Comparison of ENCODE assay signal across 11 cellular contexts in the genomic region with DNA sequence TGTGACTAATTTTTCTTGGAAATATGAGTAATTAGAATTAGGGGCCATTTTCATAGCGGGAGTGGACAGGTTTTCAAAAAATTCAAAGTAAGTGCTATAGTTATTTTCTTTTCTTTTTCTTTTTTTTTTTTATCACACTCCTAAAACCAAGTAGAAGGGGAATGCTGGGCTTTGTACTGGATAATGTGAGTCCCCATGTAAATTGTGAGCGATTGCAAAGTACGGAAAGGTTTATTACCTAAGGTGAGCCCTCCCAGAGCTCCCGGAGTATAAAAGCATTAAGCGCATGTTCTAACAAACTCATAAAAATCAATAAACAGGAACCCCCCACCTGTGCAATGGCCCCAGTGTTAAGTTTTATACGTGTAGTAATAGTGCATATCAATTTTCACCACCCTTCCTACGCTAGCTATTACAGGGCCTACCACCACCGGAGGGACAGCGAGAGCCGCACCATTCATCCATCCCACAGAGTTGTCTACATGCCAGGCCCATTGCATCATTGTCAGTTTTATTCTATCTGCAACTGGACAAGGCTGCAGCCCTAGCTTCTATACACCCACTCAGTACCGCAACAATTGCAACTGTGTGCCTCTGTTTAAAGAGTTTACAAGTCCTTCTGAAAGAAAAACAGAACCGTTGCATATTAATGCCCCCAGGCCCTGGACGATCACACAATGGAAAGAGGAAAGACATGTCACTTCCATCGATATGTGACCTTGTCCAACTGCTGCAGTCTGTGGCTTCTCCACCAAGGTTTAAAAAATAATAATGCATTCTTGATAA. TPM values are rescaled to one million over a fixed set of nuclear protein-coding genes. Genes with fewer than 3 reads are reported as not detected.
DNase-seq lines count a peak whose midpoint lies in the region; ATAC-seq and TF ChIP-seq lines count a peak whose summit lies in the region.
"Had no signal": no experiment of that assay in that cellular context is flagged by ENCODE, and none has a peak within 500 bp of the region (broad histone marks: within the 10 kb centered on the region; RNA-seq: fewer than 3 reads in every experiment).

No MANE protein-coding gene starts in this region.

- H3K4me3 ChIP-seq in IMR-90 (ENCODE audit: insufficient read depth, low read depth, low read length), result no peak overlapping the region
- no peak overlapping the region for H3K4me3 ChIP-seq in subcutaneous abdominal adipose tissue (ENCODE audit: low read depth in 1 of 5, low read length in 5 of 5)
- H3K4me3 ChIP-seq: ovary had no signal

- H4K91ac ChIP-seq in IMR-90 (ENCODE audit: insufficient read depth, low read depth, low read length), result no peak overlapping the region

- H3K9me3 ChIP-seq in IMR-90 (ENCODE audit: control insufficient read depth, insufficient read depth, low read length) (no peaks in the 10 kb centered on the region), subcutaneous abdominal adipose tissue (ENCODE audit: control insufficient read depth in 5 of 5, low read length in 5 of 5) (no peaks in the 10 kb centered on the region)
- H3K9me3 ChIP-seq: ovary had no signal

- WGBS in IMR-90 (ENCODE audit: extremely low coverage in 2 of 2, insufficient read length in 1 of 2), 2 experiments, result no CpG with 5 or more reads among the region's 14 CpGs

- H3K27me3 Mint-ChIP-seq in central memory CD8-positive, alpha-beta T cell, result no peaks in the 10 kb centered on the region
- H3K27me3 Mint-ChIP-seq: stimulated activated memory B cell treated with anti-CD40 and anti-IgM and Interleukin-4, amounts not matched to agents 10 μg/mL and 1 μg/mL and 100 μg/mL, for 72 hours had no signal

- no peak overlapping the region for H2AFZ ChIP-seq in IMR-90 (replicated peaks; ENCODE audit: low read length, poor library complexity)

- peaks cover 9% of the 10 kb centered on the region for H3K9me1 ChIP-seq in IMR-90 (ENCODE audit: insufficient read depth, low read length)

- no peak overlapping the region for H3K56ac ChIP-seq in IMR-90 (ENCODE audit: extremely low read depth, insufficient read depth, low read length)

- no peak overlapping the region for H3K4ac ChIP-seq in IMR-90 (ENCODE audit: low read depth, low read length)

- peaks cover 73% of the 10 kb centered on the region for H3K4me1 Mint-ChIP-seq in central memory CD8-positive, alpha-beta T cell

- POLR2A ChIA-PET in IMR-90 (lab: Charles Lee; ENCODE audit: unreplicated experiment), result no interaction called here

- H3K27ac ChIP-seq in IMR-90 (ENCODE audit: insufficient read depth, low read length) (no peak overlapping the region), layer of hippocampus (ENCODE audit: low read depth, low read length) (peak overlapping the region; percentile 95), subcutaneous abdominal adipose tissue (ENCODE audit: low read depth, low read length) (peak overlapping the region; percentile 66)
- H3K27ac ChIP-seq: ovary had no signal

- peak; percentile 86 for DNase-seq in IMR-90
- no peak for DNase-seq in central memory CD8-positive, alpha-beta T cell (ENCODE audit: low spot score in 2 of 2)
- DNase-seq in DMS153 (lab: John Stamatoyannopoulos, UW), result no peak
- no peak for DNase-seq in HPDE6-E6E7 (ENCODE audit: extremely low spot score)
- DNase-seq in A172 (ENCODE audit: low spot score), result no peak
- DNase-seq: activated CD4-positive, CD25-positive, alpha-beta regulatory T cell treated with anti-CD3 and anti-CD28 coated beads, Interleukin-2, amount 50 U/mL, for 72 hours had no signal

- TF ChIP-seq CTCF in IMR-90 (conservative IDR thresholded peaks at IDR 0.05; ENCODE audit: low read depth, low read length), result no peak

- peak overlapping the region; percentile 94 for H3K27ac Mint-ChIP-seq in central memory CD8-positive, alpha-beta T cell (ENCODE audit: low read depth)

- no peak overlapping the region for H3K9ac ChIP-seq in IMR-90 (ENCODE audit: low read depth, low read length)
- no peak overlapping the region for H3K9ac ChIP-seq in subcutaneous abdominal adipose tissue (ENCODE audit: low read length in 5 of 5)

- intact Hi-C loops in IMR-90 (cut with micrococcal nuclease), result no loop called here

- no peak overlapping the region for H2BK120ac ChIP-seq in IMR-90 (ENCODE audit: low read depth, low read length)

- H3K4me1 ChIP-seq in IMR-90 (ENCODE audit: control insufficient read depth, insufficient read depth, low read length), result peaks cover 9% of the 10 kb centered on the region
- peaks cover 2 to 43% (median 25%) of the 10 kb centered on the region in 5 donors for H3K4me1 ChIP-seq in subcutaneous abdominal adipose tissue (ENCODE audit: control insufficient read depth in 5 of 5, insufficient read depth in 5 of 5, low read length in 5 of 5)

- no peak overlapping the region for H2AK9ac ChIP-seq in IMR-90 (replicated peaks; ENCODE audit: low read depth, low read length, poor library complexity)

- peaks cover 40% of the 10 kb centered on the region for H3K36me3 Mint-ChIP-seq in central memory CD8-positive, alpha-beta T cell (ENCODE audit: insufficient read depth)

- no peak overlapping the region for H4K8ac ChIP-seq in IMR-90 (ENCODE audit: low read depth in 2 of 2, low read length in 2 of 2)

- CTCF ChIA-PET in IMR-90 (lab: Yijun Ruan, JAX), result no interaction called here

- ATAC-seq in IMR-90 (ENCODE audit: low read depth) (peak; percentile 58), HG02571 (IDR thresholded peaks at IDR 0.05; ENCODE audit: unreplicated experiment) (no peak)
- no peak for ATAC-seq in central memory CD8-positive, alpha-beta T cell (replicated peaks; ENCODE audit: extremely low read depth, poor library complexity, severe bottlenecking)
- ATAC-seq: stimulated activated memory B cell treated with anti-CD40 and anti-IgM and Interleukin-4, amounts not matched to agents 10 μg/mL and 1 μg/mL and 100 μg/mL, for 72 hours had no signal

- H3K27me3 ChIP-seq in IMR-90 (ENCODE audit: control insufficient read depth, insufficient read depth, low read length) (no peaks in the 10 kb centered on the region), layer of hippocampus (ENCODE audit: control insufficient read depth, insufficient read depth, low read length) (no peaks in the 10 kb centered on the region), subcutaneous abdominal adipose tissue (ENCODE audit: control insufficient read depth in 5 of 5, insufficient read depth in 4 of 5, low read length in 5 of 5) (no peaks in the 10 kb centered on the region)
- H3K27me3 ChIP-seq: ovary had no signal

- H2AK5ac ChIP-seq in IMR-90 (ENCODE audit: low read depth, low read length), result no peak overlapping the region

- no peak for TF ChIP-seq POLR2A in IMR-90 (IDR thresholded peaks at IDR 0.05; ENCODE audit: low read depth, low read length)

- no peak overlapping the region for H2BK5ac ChIP-seq in IMR-90 (ENCODE audit: low read depth, low read length, poor library complexity, severe bottlenecking)

- no peak overlapping the region for H3K4me2 ChIP-seq in IMR-90 (ENCODE audit: low read depth, low read length)

- H3K18ac ChIP-seq in IMR-90 (ENCODE audit: low read depth, low read length), result no peak overlapping the region

- no peaks in the 10 kb centered on the region for H3K9me3 Mint-ChIP-seq in central memory CD8-positive, alpha-beta T cell
- H3K9me3 Mint-ChIP-seq: stimulated activated memory B cell treated with anti-CD40 and anti-IgM and Interleukin-4, amounts not matched to agents 10 μg/mL and 1 μg/mL and 100 μg/mL, for 72 hours had no signal

- no peak overlapping the region for H2BK15ac ChIP-seq in IMR-90 (ENCODE audit: low read depth, low read length)

- in situ Hi-C loops in IMR-90 (cut with MboI; ENCODE audit: low sequenced_read_pairs), result no loop called here

- H3K14ac ChIP-seq in IMR-90 (replicated peaks; ENCODE audit: low read depth, low read length), result 0 out of 2 replicates have a peak overlapping the region, but pooled peaks have one; percentile 7

- TF ChIP-seq RAD21 in IMR-90 (IDR thresholded peaks at IDR 0.05; ENCODE audit: low read length), result peak; percentile 11; the same call in 1 of the 2 replicates

- BruUV-seq in IMR-90 (replicated peaks; lab: Mats Ljungman, UMichigan), result no TSS peak

- H3K36me3 ChIP-seq in IMR-90 (ENCODE audit: control insufficient read depth, insufficient read depth, low read length) (no peaks in the 10 kb centered on the region; the same call in 1 of the 2 replicates), subcutaneous abdominal adipose tissue (ENCODE audit: control insufficient read depth in 5 of 5, insufficient read depth in 5 of 5, low read length in 5 of 5) (peaks cover 0 to 14% (median 5%) of the 10 kb centered on the region in 5 donors)
- H3K36me3 ChIP-seq: ovary had no signal

- 0 out of 2 replicates have a peak, but pooled peaks cover 10% of the 10 kb centered on the region for H4K20me1 ChIP-seq in IMR-90 (ENCODE audit: insufficient read depth, low read length)

- peak overlapping the region; percentile 57 for H3K4me3 Mint-ChIP-seq in central memory CD8-positive, alpha-beta T cell
- H3K4me3 Mint-ChIP-seq: stimulated activated memory B cell treated with anti-CD40 and anti-IgM and Interleukin-4, amounts not matched to agents 10 μg/mL and 1 μg/mL and 100 μg/mL, for 72 hours had no signal

- no peak overlapping the region for H4K5ac ChIP-seq in IMR-90 (ENCODE audit: low read depth, low read length)

- dilution Hi-C loops in IMR-90 (cut with HindIII; ENCODE audit: low sequenced_read_pairs, unreplicated experiment), result no loop called here

- no peak overlapping the region for H2BK20ac ChIP-seq in IMR-90 (ENCODE audit: low read depth, low read length)

- H3K79me1 ChIP-seq in IMR-90 (ENCODE audit: low read depth in 1 of 2, low read length in 2 of 2), result peaks cover 17 to 53% of the 10 kb centered on the region in 2 experiments

- H3K23ac ChIP-seq in IMR-90 (ENCODE audit: low read depth, low read length), result 0 out of 2 replicates have a peak overlapping the region, but pooled peaks have one; percentile 13

TF ChIP-seq in IMR-90, 13 proteins besides CTCF, POLR2A, EP300 and RAD21:
- TF ChIP-seq CEBPB (IDR thresholded peaks at IDR 0.05; ENCODE audit: low read depth, low read length), result peak; percentile 93
- TF ChIP-seq RFX5 (IDR thresholded peaks at IDR 0.05; ENCODE audit: low read depth, low read length), result no peak
- TF ChIP-seq RCOR1 (IDR thresholded peaks at IDR 0.05; ENCODE audit: insufficient replicate concordance, low read length), result no peak

RNA-seq across cellular contexts. Expression of a gene that starts 58.7 kb away (rescaled TPM):
- total RNA-seq in IMR-90 (2012; rRNA removed), result 50.9 and 52.5 TPM in 2 replicates
- 22.4 and 23.8 TPM in 2 replicates for polyA plus RNA-seq in IMR-90 (2012; rRNA removed)
- polyA plus RNA-seq in IMR-90 (2012; cell fraction: cytosol; rRNA removed), result 9.9 and 12.5 TPM in 2 replicates
- 12.0 and 32.4 TPM in 2 replicates for polyA plus RNA-seq in IMR-90 (2012; cell fraction: nucleus; rRNA removed; ENCODE audit: low replicate concordance)
- total RNA-seq in A172 (2014; rRNA removed; shearing (Covaris generic)), result 20.2 and 35.0 TPM in 2 replicates
